28 cellular contexts compared by ENCODE assay signal in genomic region chr13:40338217-40338616, GRCh38.
"Had no signal": no experiment of that assay in that cellular context is flagged by ENCODE, and none has a peak within 500 bp of the region (broad histone marks: within the 10 kb centered on the region; RNA-seq: fewer than 3 reads in every experiment).

No MANE protein-coding gene starts in this region.

- DNase-seq: activated CD4-positive, alpha-beta T cell treated with anti-CD3 and anti-CD28 coated beads for 48 hours; activated CD4-positive, alpha-beta T cell treated with anti-CD3 and anti-CD28 coated beads, Interleukin-2, amount 50 U/mL, for 4 hours; activated CD4-positive, CD25-positive, alpha-beta regulatory T cell treated with anti-CD3 and anti-CD28 coated beads, Interleukin-2, amount 50 U/mL, for 72 hours; activated CD8-positive, alpha-beta memory T cell treated with anti-CD3 and anti-CD28 coated beads, Interleukin-2, amount 50 U/mL, for 48 hours; activated CD8-positive, alpha-beta T cell treated with anti-CD3 and anti-CD28 coated beads, Interleukin-2, amount 10 ng/mL, durations not matched to agents 7 days and 5 days; activated effector memory CD4-positive, alpha-beta T cell treated with Interleukin-2 at 50 U/mL for 16 hours; activated naive CD4-positive, alpha-beta T cell; activated T-cell treated with anti-CD3 and anti-CD28 coated beads, Interleukin-2, amount 50 U/mL, for 1 hour; aorta; NCI-H1105 treated with DMSO at 0.1 percent for 48 hours; NCI-H1436 treated with DMSO at 0.1 percent for 48 hours; NCI-H187; NCI-H2081; NCI-H510A treated with DMSO at 0.1 percent for 48 hours; NCI-H69; NK-92 treated with Interleukin-12 subunit alpha and Interleukin-12 subunit beta, amount 100 ng/mL, for 24 hours; Peyer's patch; Right ventricle myocardium superior; SK-N-SH; T-helper 1 cell had no signal

- H3K27ac Mint-ChIP-seq: activated CD8-positive, alpha-beta T cell treated with anti-CD3 and anti-CD28 coated beads, Interleukin-2, amount 10 ng/mL, durations not matched to agents 7 days and 5 days; T-helper 2 cell treated with Interferon-gamma antibody and Interleukin-4, amounts not matched to agents 5 μg/mL and 100 μg/mL, for 36 hours; WTC11 had no signal

- H3K9me3 Mint-ChIP-seq: activated naive CD4-positive, alpha-beta T cell treated with anti-CD3 and anti-CD28 coated beads, Interleukin-2, amount 50 U/mL, for 24 hours; central memory CD8-positive, alpha-beta T cell; T-helper 2 cell treated with Interferon-gamma antibody and Interleukin-4, amounts not matched to agents 5 μg/mL and 100 μg/mL, for 36 hours had no signal

- H3K4me3 Mint-ChIP-seq: activated CD8-positive, alpha-beta T cell treated with anti-CD3 and anti-CD28 coated beads, Interleukin-2, amount 10 ng/mL, durations not matched to agents 7 days and 5 days; activated naive CD4-positive, alpha-beta T cell treated with anti-CD3 and anti-CD28 coated beads, Interleukin-2, amount 50 U/mL, for 24 hours; central memory CD8-positive, alpha-beta T cell; T-helper 2 cell treated with Interferon-gamma antibody and Interleukin-4, amounts not matched to agents 5 μg/mL and 100 μg/mL, for 36 hours; WTC11 had no signal

- H3K27me3 Mint-ChIP-seq: activated naive CD4-positive, alpha-beta T cell treated with anti-CD3 and anti-CD28 coated beads, Interleukin-2, amount 50 U/mL, for 24 hours; central memory CD8-positive, alpha-beta T cell had no signal

- H3K9me3 ChIP-seq: breast epithelium, Peyer's patch, SJCRH30, SK-N-SH had no signal

- H3K36me3 Mint-ChIP-seq: activated naive CD4-positive, alpha-beta T cell treated with anti-CD3 and anti-CD28 coated beads, Interleukin-2, amount 50 U/mL, for 24 hours had no signal

- H3K4me1 Mint-ChIP-seq: central memory CD8-positive, alpha-beta T cell had no signal

- H3K4me1 ChIP-seq: breast epithelium, Peyer's patch had no signal

- H3K4me3 ChIP-seq: breast epithelium, Peyer's patch, SJCRH30 had no signal

- ATAC-seq: activated CD8-positive, alpha-beta T cell treated with anti-CD3 and anti-CD28 coated beads, Interleukin-2, amount 10 ng/mL, durations not matched to agents 7 days and 5 days; WTC11 had no signal

- H3K9ac ChIP-seq: KMS-11, SK-N-SH had no signal

- H3K36me3 ChIP-seq: breast epithelium, Peyer's patch, SJCRH30 had no signal

- H3K27me3 ChIP-seq: breast epithelium, Peyer's patch, SJCRH30 had no signal

- H3K27ac ChIP-seq: breast epithelium, KMS-11, Peyer's patch, RWPE1, SJCRH30 had no signal
